ENCODE assay signal across 8 cellular contexts in the genomic region with DNA sequence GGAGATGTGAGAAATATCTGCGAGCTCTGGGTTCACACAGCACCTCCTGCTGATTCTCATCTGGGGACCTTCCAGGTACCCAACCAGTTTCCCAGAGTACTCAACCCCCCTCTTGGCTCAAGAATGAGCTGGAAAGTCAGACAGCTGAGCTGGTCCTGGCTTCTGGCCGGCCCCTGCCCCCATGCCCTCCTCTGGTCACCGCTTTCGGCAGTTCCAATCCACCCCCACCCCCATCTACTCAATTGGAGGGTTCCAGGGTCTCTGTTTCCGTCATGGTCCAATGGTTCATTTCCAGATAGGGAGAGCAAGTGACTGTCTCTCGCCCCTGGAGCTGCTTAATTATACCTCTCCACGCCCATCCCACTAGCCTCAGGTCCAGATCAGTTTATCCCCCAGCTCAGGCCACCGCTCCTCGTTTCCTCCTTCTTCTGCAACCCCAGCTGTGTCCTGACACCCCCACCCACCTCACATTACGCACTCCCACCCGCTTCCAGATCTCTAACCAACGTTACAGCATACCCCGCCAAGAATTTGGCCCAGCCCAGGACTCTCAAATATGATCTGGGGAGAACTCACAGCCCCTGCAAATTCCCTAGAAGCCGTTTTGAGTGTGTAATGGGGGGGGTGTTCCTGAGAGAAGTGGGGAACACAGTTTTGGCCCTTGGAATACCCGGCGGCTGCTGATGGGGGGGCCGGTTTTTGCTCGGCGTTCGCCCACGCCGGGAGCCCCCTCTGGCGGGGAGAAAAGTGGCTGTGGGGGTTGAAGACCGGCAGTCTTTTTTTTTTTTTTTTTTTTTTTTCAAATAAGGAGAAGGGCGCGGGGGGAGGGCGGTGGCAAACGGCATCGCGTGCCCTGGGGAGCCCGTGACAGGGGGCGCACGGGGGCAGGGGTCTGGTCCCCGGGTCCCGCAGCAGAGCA. TPM values are rescaled to one million over a fixed set of nuclear protein-coding genes. Genes with fewer than 3 reads are reported as not detected.
DNase-seq lines count a peak whose midpoint lies in the region; ATAC-seq and TF ChIP-seq lines count a peak whose summit lies in the region.

No MANE protein-coding gene starts in this region.

- peaks cover 3% of the 10 kb centered on the region; the same call in 1 of the 2 replicates for H4K20me1 ChIP-seq in SU-DHL-6 (ENCODE audit: low read depth, low read length)

- no peak overlapping the region for H2AFZ ChIP-seq in SU-DHL-6 (ENCODE audit: low read depth, low read length, severe bottlenecking)

- H3K9me3 ChIP-seq in SU-DHL-6 (ENCODE audit: insufficient read depth, low read length) (peaks cover 4% of the 10 kb centered on the region; the same call in 1 of the 2 replicates), iPS DF 6.9 (ENCODE audit: control insufficient read depth, insufficient read depth, low read length) (no peaks in the 10 kb centered on the region), mucosa of descending colon (no peaks in the 10 kb centered on the region)

- no peak for ATAC-seq in HG03565 (IDR thresholded peaks at IDR 0.05; ENCODE audit: unreplicated experiment)
- ATAC-seq in HG03460 (IDR thresholded peaks at IDR 0.05; ENCODE audit: unreplicated experiment): no peak
- ATAC-seq in mucosa of descending colon: no peak

- no CpG with 5 or more reads among the region's 35 CpGs for WGBS in iPS DF 6.9 (ENCODE audit: insufficient coverage, insufficient read length)

- peaks cover 3% of the 10 kb centered on the region; the same call in 1 of the 2 replicates for H3K79me2 ChIP-seq in SU-DHL-6 (ENCODE audit: insufficient read depth, low read length)

- peak overlapping the region; percentile 67 for H3K4me3 ChIP-seq in SU-DHL-6 (ENCODE audit: insufficient read depth, low read length, poor library complexity, severe bottlenecking)
- H3K4me3 ChIP-seq in iPS DF 6.9 (ENCODE audit: low read length): peak overlapping the region; percentile 56; the same call in 1 of the 2 replicates
- no peak overlapping the region for H3K4me3 ChIP-seq in mucosa of descending colon

- no peaks in the 10 kb centered on the region for H3K36me3 ChIP-seq in SU-DHL-6 (ENCODE audit: low read length)
- no peaks in the 10 kb centered on the region for H3K36me3 ChIP-seq in iPS DF 6.9 (ENCODE audit: control insufficient read depth, insufficient read depth, low read length)
- H3K36me3 ChIP-seq in mucosa of descending colon (ENCODE audit: low read depth): no peaks in the 10 kb centered on the region

- intact Hi-C loops in mucosa of descending colon (cut with DNase I, micrococcal nuclease): no loop called here

- H3K4me2 ChIP-seq in SU-DHL-6 (ENCODE audit: low read depth, low read length, poor library complexity, severe bottlenecking): peak overlapping the region; percentile 70

- no peak for DNase-seq in AG09319 (ENCODE audit: extremely low read depth, low read depth)
- DNase-seq in iPS DF 6.9 (ENCODE audit: low read depth, low spot score): no peak
- no peak for DNase-seq in activated gamma-delta T cell treated with Interleukin-2 at 50 U/mL for 16 hours
- no peak for DNase-seq in mucosa of descending colon

- H3K4me1 ChIP-seq in iPS DF 6.9 (ENCODE audit: control insufficient read depth, insufficient read depth, low read length): peaks cover 11% of the 10 kb centered on the region
- peaks cover 26% of the 10 kb centered on the region for H3K4me1 ChIP-seq in mucosa of descending colon (ENCODE audit: low read depth)

- peak overlapping the region; percentile 93 for H3K9ac ChIP-seq in SU-DHL-6 (ENCODE audit: low read length)

- H3K9me2 ChIP-seq in SU-DHL-6 (replicated peaks; ENCODE audit: insufficient read depth, low read length): no peaks in the 10 kb centered on the region

- peak overlapping the region; percentile 99 for H3K27ac ChIP-seq in SU-DHL-6 (ENCODE audit: low read depth, low read length)
- H3K27ac ChIP-seq in iPS DF 6.9 (ENCODE audit: low read length): no peak overlapping the region

- TF ChIP-seq CTCF in AG09319 (IDR thresholded peaks at IDR 0.05; ENCODE audit: low read depth, low read length): peak; percentile 9
- peak; percentile 2 for TF ChIP-seq CTCF in GM12873 (IDR thresholded peaks at IDR 0.05; ENCODE audit: insufficient read depth, low read depth, low read length, missing control alignments)
- TF ChIP-seq CTCF in SU-DHL-6 (IDR thresholded peaks at IDR 0.05; ENCODE audit: insufficient read depth, low read length, poor library complexity, severe bottlenecking): peak; percentile 25
- TF ChIP-seq CTCF in mucosa of descending colon (IDR thresholded peaks at IDR 0.05): no peak

- H3K27me3 ChIP-seq in SU-DHL-6 (ENCODE audit: low read length) (no peaks in the 10 kb centered on the region), iPS DF 6.9 (ENCODE audit: control insufficient read depth, insufficient read depth, low read length) (peaks cover 32% of the 10 kb centered on the region)

- peaks cover 46% of the 10 kb centered on the region for H3F3A ChIP-seq in SU-DHL-6 (ENCODE audit: insufficient read depth)

RNA-seq across cellular contexts. Expression of gene PDE4A, which starts 1.8 kb away (rescaled TPM):
- 10 to 100 TPM in 2 of 3 donors, 1 to 10 TPM in 1; 7.0 to 27.4 (median 14.7) TPM for total RNA-seq in mucosa of descending colon

RNA-seq across cellular contexts. Expression of gene CDC37, which starts 15.2 kb away (rescaled TPM):
- 100 to 1,000 TPM; 125 to 179 (median 145) TPM for total RNA-seq in mucosa of descending colon

RNA-seq across cellular contexts. Expression of gene TYK2, which starts 38.2 kb away (rescaled TPM):
- 100 to 1,000 TPM; 104 to 142 (median 123) TPM for total RNA-seq in mucosa of descending colon
